Comparison of ENCODE assay signal across 8 cellular contexts in the genomic region with DNA sequence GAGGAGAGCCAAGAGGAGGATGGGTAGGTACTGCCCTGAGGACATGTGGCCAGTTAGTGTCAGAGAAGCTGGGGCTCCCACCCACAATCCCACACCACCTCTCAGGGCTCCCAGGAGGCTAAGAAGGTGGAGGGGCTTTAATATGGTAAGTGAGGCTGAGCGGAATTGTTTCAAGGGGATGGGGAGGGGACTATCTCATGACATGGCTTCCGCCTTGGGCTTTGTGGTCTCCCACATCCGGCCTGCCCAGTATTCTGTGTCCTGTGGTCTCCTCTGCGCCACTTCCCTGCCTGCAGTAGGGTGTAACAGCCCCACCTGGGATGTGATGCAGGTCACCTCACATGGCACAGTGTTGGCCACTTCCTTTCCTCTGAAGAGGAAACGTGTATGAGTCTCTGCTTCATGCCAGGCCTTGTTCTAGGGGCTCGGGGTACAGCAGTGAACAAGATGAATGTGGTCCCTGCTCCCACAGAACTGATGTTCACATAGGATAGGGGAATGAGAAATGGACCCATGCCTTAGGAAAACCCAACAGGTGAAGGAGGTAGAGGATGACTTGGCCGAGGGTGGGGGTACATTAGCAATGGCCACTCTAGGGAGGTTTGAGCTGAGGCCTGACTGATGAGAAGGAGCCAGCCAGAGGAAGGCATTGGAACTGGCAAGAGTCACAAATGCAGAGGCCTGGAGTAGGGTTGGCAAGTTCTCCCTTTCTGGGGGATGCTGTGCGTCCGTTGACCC. TPM values are rescaled to one million over a fixed set of nuclear protein-coding genes. Genes with fewer than 3 reads are reported as not detected.
DNase-seq lines count a peak whose midpoint lies in the region; ATAC-seq, FAIRE-seq and TF ChIP-seq lines count a peak whose summit lies in the region.

No MANE protein-coding gene starts in this region.

- ATAC-seq in CD8-positive, alpha-beta T cell, result peak; percentile 80
- ATAC-seq in HG03469 (IDR thresholded peaks at IDR 0.05; ENCODE audit: unreplicated experiment) (peak; percentile 30), HG02571 (IDR thresholded peaks at IDR 0.05; ENCODE audit: unreplicated experiment) (no peak), GM21786 (IDR thresholded peaks at IDR 0.05; ENCODE audit: unreplicated experiment) (no peak)

- no peaks in the 10 kb centered on the region for H3K27me3 ChIP-seq in CD8-positive, alpha-beta T cell (ENCODE audit: insufficient read depth, low read length)

- peak overlapping the region; percentile 68 for H3K27ac ChIP-seq in CD8-positive, alpha-beta T cell (ENCODE audit: low read depth, low read length)
- H3K27ac ChIP-seq in kidney (ENCODE audit: low read depth in 2 of 2, low read length in 2 of 2), result no peak overlapping the region

- H3K36me3 Mint-ChIP-seq in CD8-positive, alpha-beta T cell, result peaks cover 6% of the 10 kb centered on the region
- peaks cover 7% of the 10 kb centered on the region for H3K36me3 Mint-ChIP-seq in activated CD4-positive, alpha-beta memory T cell treated with anti-CD3 and anti-CD28 coated beads for 36 hours

- H3K9ac ChIP-seq in kidney (ENCODE audit: low read length in 2 of 2), result no peak overlapping the region

- peak; percentile 56 to 92 (median 74) for DNase-seq in CD8-positive, alpha-beta T cell
- DNase-seq in activated CD4-positive, alpha-beta memory T cell treated with anti-CD3 and anti-CD28 coated beads for 36 hours, result peak; percentile 92
- DNase-seq in kidney, result peak; percentile 83
- peak; percentile 56 for DNase-seq in ureter (ENCODE audit: low spot score)
- DNase-seq in HPDE6-E6E7 (ENCODE audit: extremely low spot score), result no peak

- H3K9me3 Mint-ChIP-seq in CD8-positive, alpha-beta T cell, result peaks cover 5% of the 10 kb centered on the region
- peaks cover 8% of the 10 kb centered on the region for H3K9me3 Mint-ChIP-seq in activated CD4-positive, alpha-beta memory T cell treated with anti-CD3 and anti-CD28 coated beads for 36 hours

- FAIRE-seq in kidney (lab: Jason Lieb, UNC), result no peak

- H3K27ac Mint-ChIP-seq in CD8-positive, alpha-beta T cell, result peak overlapping the region; percentile 93
- peak overlapping the region; percentile 79 for H3K27ac Mint-ChIP-seq in activated CD4-positive, alpha-beta memory T cell treated with anti-CD3 and anti-CD28 coated beads for 36 hours

- CTCF ChIA-PET in CD8-positive, alpha-beta T cell (lab: Charles Lee), result interaction anchor here (1.4 kb wide), 1 partner anchor 18 kb away, joined by 4 read pairs; no protein-coding TSS in a partner anchor
- CTCF ChIA-PET in activated CD4-positive, alpha-beta memory T cell treated with anti-CD3 and anti-CD28 coated beads for 36 hours (lab: Charles Lee), result interaction anchor here (2.1 kb wide), 1 partner anchor 17 kb away, joined by 10 read pairs; no protein-coding TSS in a partner anchor

- H3K27me3 Mint-ChIP-seq in CD8-positive, alpha-beta T cell (ENCODE audit: low read depth), result no peaks in the 10 kb centered on the region
- H3K27me3 Mint-ChIP-seq in activated CD4-positive, alpha-beta memory T cell treated with anti-CD3 and anti-CD28 coated beads for 36 hours, result no peaks in the 10 kb centered on the region

- H3K36me3 ChIP-seq in CD8-positive, alpha-beta T cell (ENCODE audit: insufficient read depth, low read length), result no peaks in the 10 kb centered on the region
- H3K36me3 ChIP-seq in kidney (ENCODE audit: control insufficient read depth in 1 of 2, insufficient read depth in 2 of 2, low read length in 2 of 2), result no peaks in the 10 kb centered on the region

- peak overlapping the region; percentile 52 for H3K4me3 Mint-ChIP-seq in CD8-positive, alpha-beta T cell
- H3K4me3 Mint-ChIP-seq in activated CD4-positive, alpha-beta memory T cell treated with anti-CD3 and anti-CD28 coated beads for 36 hours, result peak overlapping the region; percentile 25

- POLR2A ChIA-PET in CD8-positive, alpha-beta T cell (lab: Charles Lee), result interaction anchor here (1.8 to 3.1 kb wide), 4 partner anchors 9 to 18 kb away, joined by 5 to 30 read pairs (median 11); a partner anchor contains a TSS
- POLR2A ChIA-PET in activated CD4-positive, alpha-beta memory T cell treated with anti-CD3 and anti-CD28 coated beads for 36 hours (lab: Charles Lee), result no interaction called here

- H3K4me1 ChIP-seq in CD8-positive, alpha-beta T cell (ENCODE audit: insufficient read depth, low read length), result peaks cover 41% of the 10 kb centered on the region
- peaks cover 0 to 14% of the 10 kb centered on the region in 2 donors for H3K4me1 ChIP-seq in kidney (ENCODE audit: control insufficient read depth in 1 of 2, insufficient read depth in 1 of 2, low read depth in 1 of 2, low read length in 2 of 2)

- peaks cover 37% of the 10 kb centered on the region for H3K4me1 Mint-ChIP-seq in CD8-positive, alpha-beta T cell (ENCODE audit: low read depth)
- peaks cover 28% of the 10 kb centered on the region for H3K4me1 Mint-ChIP-seq in activated CD4-positive, alpha-beta memory T cell treated with anti-CD3 and anti-CD28 coated beads for 36 hours (ENCODE audit: low read depth)

- H3K4me3 ChIP-seq in CD8-positive, alpha-beta T cell (ENCODE audit: low read depth, low read length), result no peak overlapping the region
- H3K4me3 ChIP-seq in kidney (ENCODE audit: low read length in 2 of 2), result no peak overlapping the region

- TF ChIP-seq CTCF in CD8-positive, alpha-beta T cell (IDR thresholded peaks at IDR 0.05), result no peak
- TF ChIP-seq CTCF in kidney (IDR thresholded peaks at IDR 0.05; ENCODE audit: borderline replicate concordance, extremely low read depth, insufficient read depth), result no peak

- H3K9me3 ChIP-seq in CD8-positive, alpha-beta T cell (ENCODE audit: low read length), result no peaks in the 10 kb centered on the region
- H3K9me3 ChIP-seq in kidney (ENCODE audit: control insufficient read depth in 1 of 2, low read length in 2 of 2), result no peaks in the 10 kb centered on the region

- intact Hi-C loops in CD8-positive, alpha-beta T cell (cut with DNase I, micrococcal nuclease), result loop anchor here (1.0 to 5.0 kb wide), 3 partner anchors 17 to 102 kb away; a partner anchor contains a TSS
- intact Hi-C loops in activated CD4-positive, alpha-beta memory T cell treated with anti-CD3 and anti-CD28 coated beads for 36 hours (cut with micrococcal nuclease), result loop anchor here (2.0 kb wide), 1 partner anchor 101 kb away; a partner anchor contains a TSS
- intact Hi-C loops in kidney (cut with DNase I), result no loop called here

RNA-seq across cellular contexts. Expression of a gene that starts 3.2 kb away (rescaled TPM):
- total RNA-seq in CD8-positive, alpha-beta T cell, result 10 to 100 TPM; 27.1 to 29.5 TPM
- total RNA-seq in activated CD4-positive, alpha-beta memory T cell treated with anti-CD3 and anti-CD28 coated beads for 36 hours, result 10 to 100 TPM in 1 of 2 experiments, 1 to 10 TPM in 1; 9.8 to 10.1 TPM
- 42.9 TPM for total RNA-seq in kidney
- polyA plus RNA-seq in kidney (ENCODE audit: insufficient read depth, low read depth, low replicate concordance), result 22.6 TPM
- total RNA-seq in ureter, result 44.9 TPM

RNA-seq across cellular contexts. Expression of a gene that starts 14.2 kb away (rescaled TPM):
- 10 to 100 TPM; 10.1 to 10.2 TPM for total RNA-seq in CD8-positive, alpha-beta T cell
- total RNA-seq in activated CD4-positive, alpha-beta memory T cell treated with anti-CD3 and anti-CD28 coated beads for 36 hours, result 10 to 100 TPM; 83.3 to 87.8 TPM
- 67.6 TPM for total RNA-seq in kidney
- 162 TPM for polyA plus RNA-seq in kidney (ENCODE audit: insufficient read depth, low read depth, low replicate concordance)
- total RNA-seq in ureter, result 53.0 TPM

RNA-seq across cellular contexts. Expression of a gene that starts 18.4 kb away (rescaled TPM):
- total RNA-seq in CD8-positive, alpha-beta T cell, result 100 to 1,000 TPM; 342 to 373 TPM
- total RNA-seq in activated CD4-positive, alpha-beta memory T cell treated with anti-CD3 and anti-CD28 coated beads for 36 hours, result 100 to 1,000 TPM; 177 to 192 TPM
- 246 TPM for total RNA-seq in kidney
- 126 TPM for polyA plus RNA-seq in kidney (ENCODE audit: insufficient read depth, low read depth, low replicate concordance)
- total RNA-seq in ureter, result 325 TPM

Comparison
In these comparisons a context has a peak if more than half of its experiments do, and no peak if none do; other contexts are left out.
1. ATAC-seq: peak in CD8-positive, alpha-beta T cell (single experiment) and HG03469 (single experiment); none in HG02571 (single experiment) and GM21786 (single experiment).